ENCODE assay signal across 8 cellular contexts in genomic region chr7:150753826-150754603, GRCh38. TPM values are rescaled to one million over a fixed set of nuclear protein-coding genes. Genes with fewer than 3 reads are reported as not detected.
DNase-seq lines count a peak whose midpoint lies in the region; ATAC-seq, FAIRE-seq and TF ChIP-seq lines count a peak whose summit lies in the region.

No MANE protein-coding gene starts in this region.

- no peak for TF ChIP-seq POLR2A in H54 (IDR thresholded peaks at IDR 0.05; ENCODE audit: low read depth, low read length)

- no peak overlapping the region for H3K4me2 ChIP-seq in PC-3 (ENCODE audit: low read length)

- no peaks in the 10 kb centered on the region for H4K20me1 ChIP-seq in PC-3 (ENCODE audit: low read length)

- no peaks in the 10 kb centered on the region for H3K36me3 ChIP-seq in CD8-positive, alpha-beta T cell (ENCODE audit: insufficient read depth, low read length)
- H3K36me3 ChIP-seq in PC-3 (ENCODE audit: low read depth, low read length) (no peaks in the 10 kb centered on the region), tibial artery (no peaks in the 10 kb centered on the region)

- POLR2A ChIA-PET in CD8-positive, alpha-beta T cell (lab: Charles Lee) = interaction anchor here (0.6 to 3.8 kb wide), 8 partner anchors 10 to 309 kb away, joined by 3 to 62 read pairs (median 12); partner anchors contain the start of genes GIMAP4, GIMAP6 and GIMAP8
- POLR2A ChIA-PET in PC-3 (lab: Charles Lee; ENCODE audit: unreplicated experiment) = no interaction called here

- peaks cover 76% of the 10 kb centered on the region for H3K4me1 ChIP-seq in CD8-positive, alpha-beta T cell (ENCODE audit: insufficient read depth, low read length)
- H3K4me1 ChIP-seq in PC-3 (ENCODE audit: insufficient read depth, low read length) = no peaks in the 10 kb centered on the region
- no peaks in the 10 kb centered on the region for H3K4me1 ChIP-seq in tibial artery

- intact Hi-C loops in CD8-positive, alpha-beta T cell (cut with DNase I, micrococcal nuclease) = loop anchor here (1.0 to 10.0 kb wide), 7 partner anchors 14 to 469 kb away; partner anchors contain the start of genes GIMAP1 (in 1 of the 2), GIMAP2 (in 1 of the 2) and GIMAP7 (in 1 of the 2)
- intact Hi-C loops in PC-3 (cut with micrococcal nuclease) = no loop called here
- intact Hi-C loops in tibial artery (cut with DNase I; ENCODE audit: low total_unique reads) = no loop called here

- no peak for DNase-seq in CD8-positive, alpha-beta T cell
- DNase-seq in PC-3 (peak; percentile 11), fibroblast of mammary gland (ENCODE audit: low read depth) (peak; percentile 67), H54 (ENCODE audit: insufficient read length, low spot score) (no peak), tibial artery (no peak)

- H3K4me1 Mint-ChIP-seq in CD8-positive, alpha-beta T cell (ENCODE audit: low read depth) = peaks cover 72% of the 10 kb centered on the region

- H3K9me2 ChIP-seq in PC-3 (replicated peaks; ENCODE audit: low read length) = no peaks in the 10 kb centered on the region

- H3K9ac ChIP-seq in PC-3 (ENCODE audit: low read length) = no peak overlapping the region

- no peak for FAIRE-seq in H54 (lab: Jason Lieb, UNC)

- H3K4me3 ChIP-seq in CD8-positive, alpha-beta T cell (ENCODE audit: low read depth, low read length) = no peak overlapping the region
- H3K4me3 ChIP-seq in PC-3 (ENCODE audit: low read length) (no peak overlapping the region), fibroblast of mammary gland (ENCODE audit: control insufficient read depth, low read depth, low read length) (no peak overlapping the region), tibial artery (no peak overlapping the region)

- TF ChIP-seq CTCF in CD8-positive, alpha-beta T cell (IDR thresholded peaks at IDR 0.05) = no peak
- TF ChIP-seq CTCF in PC-3 (conservative IDR thresholded peaks at IDR 0.05; ENCODE audit: low read depth, low read length) (peak; percentile 30; the same call in 1 of the 2 replicates), fibroblast of mammary gland (conservative IDR thresholded peaks at IDR 0.05; ENCODE audit: control insufficient read depth, insufficient read depth, low read depth, low read length) (peak; percentile 32), tibial artery (IDR thresholded peaks at IDR 0.05) (no peak)

- H3K9me3 Mint-ChIP-seq in CD8-positive, alpha-beta T cell = no peaks in the 10 kb centered on the region

- H3K27ac Mint-ChIP-seq in CD8-positive, alpha-beta T cell = peak overlapping the region; percentile 94

- no TSS peak for BruUV-seq in PC-3 (replicated peaks; lab: Mats Ljungman, UMichigan)

- no peaks in the 10 kb centered on the region for H3F3A ChIP-seq in PC-3 (ENCODE audit: low read length, unreplicated experiment)

- CTCF ChIA-PET in CD8-positive, alpha-beta T cell (lab: Charles Lee) = interaction anchor here (1.2 to 4.0 kb wide), 5 partner anchors 86 to 306 kb away, joined by 3 to 86 read pairs (median 8); partner anchors contain the start of genes GIMAP4 and GIMAP8
- CTCF ChIA-PET in PC-3 (lab: Charles Lee) = no interaction called here

- H3K27me3 ChIP-seq in CD8-positive, alpha-beta T cell (ENCODE audit: insufficient read depth, low read length) = no peaks in the 10 kb centered on the region
- H3K27me3 ChIP-seq in PC-3 (ENCODE audit: low read length) (peaks cover 22% of the 10 kb centered on the region), tibial artery (peaks cover 0 to 2% of the 10 kb centered on the region in 2 donors)

- H3K79me2 ChIP-seq in PC-3 (ENCODE audit: low read length) = no peaks in the 10 kb centered on the region

- no peaks in the 10 kb centered on the region for H3K27me3 Mint-ChIP-seq in CD8-positive, alpha-beta T cell (ENCODE audit: low read depth)

- H3K4me3 Mint-ChIP-seq in CD8-positive, alpha-beta T cell = peak overlapping the region; percentile 19

- H3K9me3 ChIP-seq in CD8-positive, alpha-beta T cell (ENCODE audit: low read length) = no peaks in the 10 kb centered on the region
- H3K9me3 ChIP-seq in PC-3 (ENCODE audit: low read length) = no peaks in the 10 kb centered on the region
- no peaks in the 10 kb centered on the region for H3K9me3 ChIP-seq in tibial artery

- no peak overlapping the region for H3K27ac ChIP-seq in CD8-positive, alpha-beta T cell (ENCODE audit: low read depth, low read length)
- H3K27ac ChIP-seq in PC-3 (ENCODE audit: low read length) (no peak overlapping the region), tibial artery (no peak overlapping the region)

- no peak overlapping the region for H2AFZ ChIP-seq in PC-3 (ENCODE audit: low read length)

- ATAC-seq in CD8-positive, alpha-beta T cell = peak; percentile 8
- ATAC-seq in GM21529 (IDR thresholded peaks at IDR 0.05; ENCODE audit: unreplicated experiment) = peak; percentile 47
- no peak for ATAC-seq in PC-3
- no peak for ATAC-seq in HG03469 (IDR thresholded peaks at IDR 0.05; ENCODE audit: unreplicated experiment)
- ATAC-seq in HG03097 (IDR thresholded peaks at IDR 0.05; ENCODE audit: low FRiP score, unreplicated experiment) = no peak

- H3K36me3 Mint-ChIP-seq in CD8-positive, alpha-beta T cell = no peaks in the 10 kb centered on the region

RNA-seq across cellular contexts. Expression of gene GIMAP5, which starts 16.8 kb away (rescaled TPM):
- total RNA-seq in CD8-positive, alpha-beta T cell = 10 to 100 TPM; 23.5 to 24.1 TPM
- not detected in 2 replicates for total RNA-seq in PC-3 (2014; rRNA removed)

RNA-seq across cellular contexts. Expression of gene GIMAP1, which starts 37.6 kb away (rescaled TPM):
- total RNA-seq in CD8-positive, alpha-beta T cell = 1 to 10 TPM; 6.1 to 6.2 TPM
- not detected in 2 replicates for total RNA-seq in PC-3 (2014; rRNA removed)

RNA-seq across cellular contexts. Expression of gene TMEM176B, which starts 46.1 kb away (rescaled TPM):
- total RNA-seq in CD8-positive, alpha-beta T cell = not detected
- total RNA-seq in PC-3 (2014; rRNA removed) = not detected in 2 replicates

RNA-seq across cellular contexts. Expression of gene TMEM176A, which starts 46.6 kb away (rescaled TPM):
- total RNA-seq in CD8-positive, alpha-beta T cell = under 1 TPM in 1 of 2 experiments, not detected in 1; 0.35 TPM
- total RNA-seq in PC-3 (2014; rRNA removed) = not detected in 2 replicates

Comparison
In these comparisons a context has a peak if more than half of its experiments do, and no peak if none do; other contexts are left out.
1. ATAC-seq: peak in CD8-positive, alpha-beta T cell (single experiment) and GM21529 (single experiment); none in PC-3 (single experiment), HG03469 (single experiment) and HG03097 (single experiment).
2. DNase-seq: peak in PC-3 (single experiment) and fibroblast of mammary gland (single experiment); none in CD8-positive, alpha-beta T cell (0 of 7), H54 (single experiment) and tibial artery (0 of 2).
3. CTCF ChIP-seq: peak in PC-3 (single experiment) and fibroblast of mammary gland (single experiment); none in CD8-positive, alpha-beta T cell (single experiment) and tibial artery (0 of 2).
4. RNA of gene GIMAP5, which starts 16.8 kb away (total RNA-seq): 23.5 to 24.1 TPM in CD8-positive, alpha-beta T cell; not detected in PC-3; every median in the first group is over 10 times any median in the second.
5. intact Hi-C loops: an anchor here in CD8-positive, alpha-beta T cell (1.0 to 10.0 kb wide); none called in PC-3 and tibial artery.